ENCODE assay signal across 9 cellular contexts in genomic region chr16:84118315-84118714, GRCh38. TPM values are rescaled to one million over a fixed set of nuclear protein-coding genes. Genes with fewer than 3 reads are reported as not detected.
DNase-seq lines count a peak whose midpoint lies in the region; ATAC-seq, FAIRE-seq and TF ChIP-seq lines count a peak whose summit lies in the region.
"Not testable (repeated sequence)": the region's sequence is repeated elsewhere in the genome, so short reads cannot be mapped to it uniquely, and the experiment has no call there.
"Had no signal": no experiment of that assay in that cellular context is flagged by ENCODE, and none has a peak within 500 bp of the region (broad histone marks: within the 10 kb centered on the region; RNA-seq: fewer than 3 reads in every experiment).

No MANE protein-coding gene starts in this region.

- not testable (repeated sequence) for FAIRE-seq in A549 (lab: Jason Lieb, UNC)

- not testable (repeated sequence) for TF ChIP-seq POLR2A in A549 (IDR thresholded peaks at IDR 0.05; ENCODE audit: low read length)

- not testable (repeated sequence) for TF ChIP-seq RAD21 in A549 (conservative IDR thresholded peaks at IDR 0.05 in 1 of 2, IDR thresholded peaks at IDR 0.05 in 1 of 2)

- POLR2A ChIA-PET in A549 (lab: Yijun Ruan, JAX) = not testable (repeated sequence)
- POLR2A ChIA-PET in naive thymus-derived CD8-positive, alpha-beta T cell (lab: Charles Lee) = interaction anchor here (0.6 kb wide), 1 partner anchor 27 kb away, joined by 3 read pairs; the partner anchor contains the start of genes DNAAF1 and HSDL1

- H3K4me3 Mint-ChIP-seq in GM23338 (peak overlapping the region; percentile 89), brain (peak overlapping the region; percentile 65 to 90 (median 70))
- H3K4me3 Mint-ChIP-seq in T-helper 1 cell treated with Interleukin-12 subunit alpha and Interleukin-12 subunit beta and Interleukin-4 antibody, amounts not matched to agents 30 μg/mL and 1 μg/mL, for 36 hours = peak overlapping the region; percentile 53
- H3K4me3 Mint-ChIP-seq in activated T-cell treated with anti-CD3 and anti-CD28 coated beads, Interleukin-2, amount 50 U/mL, for 4 hours = peak overlapping the region; percentile 62
- peak overlapping the region in 9 of 10 donors; percentile 30 to 90 (median 56) for H3K4me3 Mint-ChIP-seq in naive thymus-derived CD8-positive, alpha-beta T cell

- not testable (repeated sequence) for H3K27ac ChIP-seq in A549; GM23338 (ENCODE audit: low read depth)

- not testable (repeated sequence) for H3K4me1 ChIP-seq in A549
- peaks cover 17% of the 10 kb centered on the region for H3K4me1 ChIP-seq in GM23338 (ENCODE audit: insufficient read depth)

- 94% methylated on average over 5 of the region's 5 CpGs for WGBS in A549 (ENCODE audit: missing lambda C conversion rate)

- CTCF ChIA-PET in A549 (lab: Yijun Ruan, JAX) = interaction anchor here (1.3 to 4.4 kb wide), 8 partner anchors 17 to 366 kb away, joined by 3 to 19 read pairs (median 6); partner anchors contain the start of genes DNAAF1, HSDL1 and TAF1C

- not testable (repeated sequence) for H3K9me3 Mint-ChIP-seq in GM23338; T-helper 1 cell treated with Interleukin-12 subunit alpha and Interleukin-12 subunit beta and Interleukin-4 antibody, amounts not matched to agents 30 μg/mL and 1 μg/mL, for 36 hours; activated T-cell treated with anti-CD3 and anti-CD28 coated beads, Interleukin-2, amount 50 U/mL, for 4 hours; brain; naive thymus-derived CD8-positive, alpha-beta T cell

- not testable (repeated sequence) for TF ChIP-seq CTCF in A549 (IDR thresholded peaks at IDR 0.05); GM23338 (conservative IDR thresholded peaks at IDR 0.05; ENCODE audit: low read depth in 2 of 2); brain (conservative IDR thresholded peaks at IDR 0.05)

- TF ChIP-seq EP300 in A549 (IDR thresholded peaks at IDR 0.05) = not testable (repeated sequence)

- H4K20me1 ChIP-seq in GM23338 (replicated peaks; ENCODE audit: insufficient read depth) = not testable (repeated sequence)

- not testable (repeated sequence) for H3K9me2 ChIP-seq in GM23338 (ENCODE audit: insufficient read depth)

- H3K9me3 ChIP-seq in A549 = not testable (repeated sequence)

- not testable (repeated sequence) for H3K27ac Mint-ChIP-seq in GM23338
- H3K27ac Mint-ChIP-seq in T-helper 1 cell treated with Interleukin-12 subunit alpha and Interleukin-12 subunit beta and Interleukin-4 antibody, amounts not matched to agents 30 μg/mL and 1 μg/mL, for 36 hours = peak overlapping the region; percentile 36
- H3K27ac Mint-ChIP-seq in brain = peak overlapping the region in 2 of 5 experiments; percentile 21 to 37
- H3K27ac Mint-ChIP-seq in naive thymus-derived CD8-positive, alpha-beta T cell = peak overlapping the region in 4 of 10 donors; percentile 18 to 81 (median 26)

- peaks cover 30% of the 10 kb centered on the region for H3K79me2 ChIP-seq in GM23338 (replicated peaks; ENCODE audit: insufficient read depth)

- H3K4me3 ChIP-seq in A549, GM23338: not testable (repeated sequence)

- H3K36me3 Mint-ChIP-seq in GM23338 (ENCODE audit: low read depth) (peaks cover 12% of the 10 kb centered on the region; the same call in 1 of the 3 replicates), brain (peaks cover 18% of the 10 kb centered on the region)
- H3K36me3 Mint-ChIP-seq in T-helper 1 cell treated with Interleukin-12 subunit alpha and Interleukin-12 subunit beta and Interleukin-4 antibody, amounts not matched to agents 30 μg/mL and 1 μg/mL, for 36 hours (ENCODE audit: low read depth); activated T-cell treated with anti-CD3 and anti-CD28 coated beads, Interleukin-2, amount 50 U/mL, for 4 hours (ENCODE audit: insufficient read depth): not testable (repeated sequence)
- peaks cover 0 to 14% (median 0%) of the 10 kb centered on the region in 3 donors for H3K36me3 Mint-ChIP-seq in naive thymus-derived CD8-positive, alpha-beta T cell

- not testable (repeated sequence) for H2AFZ ChIP-seq in GM23338

- H3K4me2 ChIP-seq in A549 = peak overlapping the region; percentile 91
- H3K4me2 ChIP-seq in GM23338 = not testable (repeated sequence)

- H3K4me1 Mint-ChIP-seq in GM23338 (peaks cover 11% of the 10 kb centered on the region; the same call in 2 of the 3 replicates), brain (peaks cover 24% of the 10 kb centered on the region)
- H3K4me1 Mint-ChIP-seq in T-helper 1 cell treated with Interleukin-12 subunit alpha and Interleukin-12 subunit beta and Interleukin-4 antibody, amounts not matched to agents 30 μg/mL and 1 μg/mL, for 36 hours (ENCODE audit: low read depth) = peaks cover 20% of the 10 kb centered on the region
- H3K4me1 Mint-ChIP-seq in activated T-cell treated with anti-CD3 and anti-CD28 coated beads, Interleukin-2, amount 50 U/mL, for 4 hours (ENCODE audit: low read depth) = peaks cover 23% of the 10 kb centered on the region
- peaks cover 7 to 33% (median 26%) of the 10 kb centered on the region in 4 donors for H3K4me1 Mint-ChIP-seq in naive thymus-derived CD8-positive, alpha-beta T cell

- not testable (repeated sequence) for H3K27me3 ChIP-seq in GM23338 (ENCODE audit: insufficient read depth)

- DNase-seq in A549 (ENCODE audit: low read depth in 1 of 2, low spot score in 1 of 2); GM23338 (ENCODE audit: low spot score); activated T-cell treated with anti-CD3 and anti-CD28 coated beads, Interleukin-2, amount 50 U/mL, for 4 hours; naive thymus-derived CD8-positive, alpha-beta T cell: not testable (repeated sequence)

- H3K27me3 Mint-ChIP-seq in GM23338 (ENCODE audit: insufficient read depth, low read depth, poor library complexity); T-helper 1 cell treated with Interleukin-12 subunit alpha and Interleukin-12 subunit beta and Interleukin-4 antibody, amounts not matched to agents 30 μg/mL and 1 μg/mL, for 36 hours (ENCODE audit: low read depth); activated T-cell treated with anti-CD3 and anti-CD28 coated beads, Interleukin-2, amount 50 U/mL, for 4 hours (ENCODE audit: low read depth); brain; naive thymus-derived CD8-positive, alpha-beta T cell: not testable (repeated sequence)

- ATAC-seq in A549; GM23338; activated T-cell treated with anti-CD3 and anti-CD28 coated beads, Interleukin-2, amount 50 U/mL, for 4 hours; naive thymus-derived CD8-positive, alpha-beta T cell: not testable (repeated sequence)

- H3F3A ChIP-seq in GM23338 (replicated peaks; ENCODE audit: low read depth) = not testable (repeated sequence)

- not testable (repeated sequence) for H3K36me3 ChIP-seq in GM23338 (ENCODE audit: insufficient read depth)

RNA-seq across cellular contexts. Expression of gene MBTPS1, which starts 1.6 kb away (rescaled TPM):
- 76.7 and 88.4 TPM in 2 replicates for polyA plus RNA-seq in A549 (2011; rRNA removed)
- polyA plus RNA-seq in A549 (2012; cell fraction: cytosol; rRNA removed) = 36.8 and 43.1 TPM in 2 replicates
- 65.8 and 79.2 TPM in 2 replicates for polyA plus RNA-seq in A549 (2012; cell fraction: nucleus; rRNA removed)
- 47.5 to 52.8 TPM (median 50.3 TPM) in 3 replicates for polyA plus RNA-seq in A549 (2017; fragmentation: RNase III; extraction: RNeasy Plus Mini Kit Qiagen cat#74134 plus additional on column Dnase treatment)
- 105 and 108 TPM in 2 replicates for polyA minus RNA-seq in A549 (2011; rRNA and poly(A)+ RNA removed)
- 44.3 and 49.3 TPM in 2 replicates for total RNA-seq in GM23338 (2014; rRNA removed; shearing (Covaris generic))
- polyA plus RNA-seq in GM23338 (2016; fragmentation: Nextera tagmentation; extraction: Ambion mirVana) = 18.1 and 20.7 TPM in 2 replicates
- total RNA-seq in activated T-cell treated with anti-CD3 and anti-CD28 coated beads, Interleukin-2, amount 50 U/mL, for 4 hours = 10 to 100 TPM; 44.9 to 52.8 (median 49.2) TPM
- 71.6 TPM for polyA plus RNA-seq in brain (ENCODE audit: insufficient read depth, low read depth, low replicate concordance)
- 100 to 1,000 TPM; 141 to 150 TPM for total RNA-seq in naive thymus-derived CD8-positive, alpha-beta T cell
- 10 to 100 TPM; 50.9 to 71.4 (median 51.2) TPM for polyA plus RNA-seq in naive thymus-derived CD8-positive, alpha-beta T cell

RNA-seq across cellular contexts. Expression of gene HSDL1, which starts 26.7 kb away (rescaled TPM):
- 24.9 and 25.6 TPM in 2 replicates for polyA plus RNA-seq in A549 (2011; rRNA removed)
- 7.5 and 9.0 TPM in 2 replicates for polyA plus RNA-seq in A549 (2012; cell fraction: cytosol; rRNA removed)
- polyA plus RNA-seq in A549 (2012; cell fraction: nucleus; rRNA removed) = 5.7 and 9.4 TPM in 2 replicates
- polyA plus RNA-seq in A549 (2017; fragmentation: RNase III; extraction: RNeasy Plus Mini Kit Qiagen cat#74134 plus additional on column Dnase treatment) = 14.7 to 18.3 TPM (median 17.9 TPM) in 3 replicates
- 9.7 and 11.3 TPM in 2 replicates for polyA minus RNA-seq in A549 (2011; rRNA and poly(A)+ RNA removed)
- 46.1 and 47.4 TPM in 2 replicates for total RNA-seq in GM23338 (2014; rRNA removed; shearing (Covaris generic))
- 15.2 and 16.6 TPM in 2 replicates for polyA plus RNA-seq in GM23338 (2016; fragmentation: Nextera tagmentation; extraction: Ambion mirVana)
- total RNA-seq in activated T-cell treated with anti-CD3 and anti-CD28 coated beads, Interleukin-2, amount 50 U/mL, for 4 hours = 10 to 100 TPM; 13.7 to 15.6 (median 14.4) TPM
- 30.0 TPM for polyA plus RNA-seq in brain (ENCODE audit: insufficient read depth, low read depth, low replicate concordance)
- total RNA-seq in naive thymus-derived CD8-positive, alpha-beta T cell = 10 to 100 TPM; 23.6 to 24.8 TPM
- polyA plus RNA-seq in naive thymus-derived CD8-positive, alpha-beta T cell = 10 to 100 TPM in 2 of 3 donors, 1 to 10 TPM in 1; 8.4 to 14.7 (median 14.2) TPM

RNA-seq across cellular contexts. Expression of gene DNAAF1, which starts 26.8 kb away (rescaled TPM):
- polyA plus RNA-seq in A549 (2011; rRNA removed) (0.07 and 0.13 TPM in 2 replicates), A549 (2017; fragmentation: RNase III; extraction: RNeasy Plus Mini Kit Qiagen cat#74134 plus additional on column Dnase treatment) (0.14 to 0.31 TPM (median 0.21 TPM) in 3 replicates), GM23338 (2016; fragmentation: Nextera tagmentation; extraction: Ambion mirVana) (0.28 and 0.42 TPM in 2 replicates), brain (ENCODE audit: insufficient read depth, low read depth, low replicate concordance) (0.53 TPM)
- polyA plus RNA-seq in A549 (2012; cell fraction: cytosol; rRNA removed) = 0.04 and 0.10 TPM in 2 replicates
- polyA plus RNA-seq in A549 (2012; cell fraction: nucleus; rRNA removed) = 0.23 and 0.54 TPM in 2 replicates
- polyA minus RNA-seq in A549 (2011; rRNA and poly(A)+ RNA removed) = not detected in 2 replicates
- 0.42 TPM in 1 of 2 replicates, not detected in the other for total RNA-seq in GM23338 (2014; rRNA removed; shearing (Covaris generic))
- total RNA-seq in activated T-cell treated with anti-CD3 and anti-CD28 coated beads, Interleukin-2, amount 50 U/mL, for 4 hours = not detected
- total RNA-seq in naive thymus-derived CD8-positive, alpha-beta T cell = under 1 TPM; 0.18 to 0.19 TPM
- polyA plus RNA-seq in naive thymus-derived CD8-positive, alpha-beta T cell = under 1 TPM in 2 of 3 donors, not detected in 1; 0.08 to 0.98 TPM
- total RNA-seq: left cardiac atrium had no signal
- polyA plus RNA-seq: mammary epithelial cell, smooth muscle cell had no signal
